25 cellular contexts compared by ENCODE assay signal in the genomic region with DNA sequence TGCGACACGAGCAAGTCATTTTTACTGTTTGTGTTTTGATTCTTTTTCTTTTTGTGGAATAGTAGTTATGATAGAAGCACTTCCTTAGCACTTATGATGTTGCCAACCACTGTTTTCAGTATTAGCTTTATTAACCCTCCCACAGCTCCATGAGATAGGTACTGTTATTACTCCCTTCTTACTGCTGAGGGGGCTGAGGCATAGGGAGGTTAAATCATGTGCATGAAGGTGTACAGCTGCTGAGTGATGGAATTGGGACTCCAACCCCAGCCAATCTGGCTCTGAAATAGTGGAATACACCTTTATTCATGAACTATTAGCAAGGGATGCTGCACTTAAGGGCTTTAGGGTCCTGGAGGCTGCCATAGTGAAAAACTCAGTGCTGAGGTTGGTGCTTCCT. TPM values are rescaled to one million over a fixed set of nuclear protein-coding genes. Genes with fewer than 3 reads are reported as not detected.
"Had no signal": no experiment of that assay in that cellular context is flagged by ENCODE, and none has a peak within 500 bp of the region (broad histone marks: within the 10 kb centered on the region; RNA-seq: fewer than 3 reads in every experiment).

No MANE protein-coding gene starts in this region.

- H3K27me3 Mint-ChIP-seq: activated CD8-positive, alpha-beta T cell treated with anti-CD3 and anti-CD28 coated beads for 36 hours; activated naive CD4-positive, alpha-beta T cell treated with anti-CD3 and anti-CD28 coated beads, Interleukin-2, amount 50 U/mL, for 24 hours; T-cell had no signal

- H3K4me3 ChIP-seq: ascending aorta, cardiac muscle cell had no signal

- H3K9me3 Mint-ChIP-seq: activated CD8-positive, alpha-beta T cell treated with anti-CD3 and anti-CD28 coated beads for 36 hours; activated naive CD4-positive, alpha-beta T cell treated with anti-CD3 and anti-CD28 coated beads, Interleukin-2, amount 50 U/mL, for 24 hours; T-cell had no signal

- H3K4me1 Mint-ChIP-seq: activated naive CD4-positive, alpha-beta T cell treated with anti-CD3 and anti-CD28 coated beads, Interleukin-2, amount 50 U/mL, for 24 hours had no signal

- ATAC-seq: activated CD8-positive, alpha-beta T cell treated with anti-CD3 and anti-CD28 coated beads for 36 hours; T-cell had no signal

- H3K27ac ChIP-seq: ascending aorta, brain microvascular endothelial cell, cardiac muscle cell, VCaP had no signal

- H3K27ac Mint-ChIP-seq: activated CD8-positive, alpha-beta T cell treated with anti-CD3 and anti-CD28 coated beads for 36 hours; activated naive CD4-positive, alpha-beta T cell treated with anti-CD3 and anti-CD28 coated beads, Interleukin-2, amount 50 U/mL, for 24 hours; T-cell had no signal

- H3K27me3 ChIP-seq: ascending aorta, brain microvascular endothelial cell, cardiac muscle cell had no signal

- H3K4me3 Mint-ChIP-seq: activated CD8-positive, alpha-beta T cell treated with anti-CD3 and anti-CD28 coated beads for 36 hours; activated naive CD4-positive, alpha-beta T cell treated with anti-CD3 and anti-CD28 coated beads, Interleukin-2, amount 50 U/mL, for 24 hours; T-cell had no signal

- DNase-seq: activated CD4-positive, CD25-positive, alpha-beta regulatory T cell; activated CD8-positive, alpha-beta memory T cell treated with anti-CD3 and anti-CD28 coated beads, Interleukin-2, amount 50 U/mL, for 4 hours; activated CD8-positive, alpha-beta T cell treated with anti-CD3 and anti-CD28 coated beads for 36 hours; activated effector memory CD4-positive, alpha-beta T cell treated with Interleukin-2 at 50 U/mL for 16 hours; activated naive CD4-positive, alpha-beta T cell; brain microvascular endothelial cell; Karpas-422; MM.1S; NCI-H1105 treated with DMSO at 0.1 percent for 48 hours; NCI-H146; NCI-H2029; NCI-H2107; NCI-H2171 treated with DMSO at 0.1 percent for 48 hours; NCI-H226; NCI-H526 treated with DMSO at 0.1 percent for 48 hours; NCI-H82; SIG-M5; T-cell; T-helper 2 cell; T1000 had no signal

- H3K4me1 ChIP-seq: ascending aorta had no signal

- H3K9me3 ChIP-seq: ascending aorta had no signal

RNA-seq across cellular contexts. Expression of a gene that starts 59.2 kb away (rescaled TPM):
- total RNA-seq: activated CD8-positive, alpha-beta T cell treated with anti-CD3 and anti-CD28 coated beads for 36 hours; ascending aorta; cardiac muscle cell; OCI-LY7; T-cell had no signal
